8 cellular contexts compared by ENCODE assay signal in the genomic region with DNA sequence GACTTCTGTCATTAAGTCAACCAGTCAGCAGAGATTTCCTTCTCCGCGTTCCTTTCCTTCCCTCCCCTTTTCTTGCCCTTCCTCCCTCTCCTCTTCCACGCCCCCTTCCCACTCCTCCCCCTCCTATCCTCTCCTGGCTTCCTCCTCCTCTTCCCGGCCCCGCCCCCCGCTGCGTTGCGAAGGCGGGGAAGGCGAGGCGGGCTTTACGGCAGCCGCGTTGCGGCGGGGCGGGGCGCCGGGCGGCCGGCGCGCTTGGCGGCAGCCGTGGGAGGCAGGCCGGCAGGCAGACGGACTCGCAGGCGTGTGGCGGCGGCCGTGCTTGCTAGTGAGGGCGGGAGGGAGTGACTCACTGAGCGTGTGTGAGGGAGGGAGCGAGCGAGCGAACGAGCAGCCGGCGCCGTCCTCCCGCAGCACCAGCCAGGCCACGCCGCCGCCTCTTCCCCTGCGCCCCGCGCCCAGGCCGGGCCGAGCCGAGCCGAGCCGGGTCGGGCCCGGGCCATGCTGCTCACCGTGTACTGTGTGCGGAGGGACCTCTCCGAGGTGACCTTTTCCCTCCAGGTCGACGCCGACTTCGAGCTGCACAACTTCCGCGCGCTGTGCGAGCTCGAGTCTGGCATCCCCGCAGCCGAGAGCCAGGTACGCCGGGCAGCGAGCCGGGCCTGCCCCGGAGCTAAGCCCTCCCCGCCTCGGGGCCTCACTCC. TPM values are rescaled to one million over a fixed set of nuclear protein-coding genes. Genes with fewer than 3 reads are reported as not detected.
DNase-seq lines count a peak whose midpoint lies in the region; ATAC-seq and TF ChIP-seq lines count a peak whose summit lies in the region.

TSS of gene DDI2 (plus strand) at position 286 of the 701 bp plus-strand sequence. CDS start at position 499, 213 bp downstream.

- H3K79me2 ChIP-seq in osteoblast (ENCODE audit: insufficient read depth, low read length), result peaks cover 49% of the 10 kb centered on the region

- DNase-seq in GM04504 (ENCODE audit: low read depth) (peak; percentile 97), NCI-H1105 (lab: John Stamatoyannopoulos, UW) (peak; percentile 94), SKM-1 treated with dmso at 0.1 percent for 144 hours (lab: John Stamatoyannopoulos, UW; ENCODE audit: unreplicated experiment) (peak; percentile 94), glutamatergic neuron (peak; percentile 97), osteoblast (ENCODE audit: insufficient read length, low spot score, missing footprints) (peak; percentile 99), testis (peak; percentile 98)

- no peaks in the 10 kb centered on the region for H3K27me3 ChIP-seq in osteoblast (ENCODE audit: insufficient read depth, low read length)
- H3K27me3 ChIP-seq in testis, result no peaks in the 10 kb centered on the region

- peak within 1 kb of the TSS; percentile 97 for H3K4me3 Mint-ChIP-seq in activated naive CD8-positive, alpha-beta T cell
- peak within 1 kb of the TSS; percentile 96 for H3K4me3 Mint-ChIP-seq in glutamatergic neuron (ENCODE audit: unreplicated experiment)

- peak within 1 kb of the TSS; percentile 85 for H3K27ac ChIP-seq in osteoblast (ENCODE audit: low read depth, low read length)
- H3K27ac ChIP-seq in testis, result peak within 1 kb of the TSS; percentile 75 to 92

- H3K4me1 ChIP-seq in osteoblast (ENCODE audit: insufficient read depth, low read length) (peaks cover 28% of the 10 kb centered on the region), testis (peaks cover 18% of the 10 kb centered on the region)

- intact Hi-C loops in testis (cut with DNase I; ENCODE audit: low total_unique reads), result no loop called here

- WGBS in testis, 2 donors, result 1% methylated on average over 23 to 69 of the region's 76 CpGs

- TF ChIP-seq CTCF in glutamatergic neuron (IDR thresholded peaks at IDR 0.05; ENCODE audit: partially characterized antibody, unreplicated experiment) (no peak), osteoblast (IDR thresholded peaks at IDR 0.05; ENCODE audit: extremely low read depth, low read depth, low read length) (no peak), testis (IDR thresholded peaks at IDR 0.05) (no peak)

- peak within 1 kb of the TSS; percentile 94 for H2AFZ ChIP-seq in osteoblast (ENCODE audit: low read length)

- peak; percentile 83 for TF ChIP-seq POLR2A in testis (IDR thresholded peaks at IDR 0.05)

- peaks cover 46% of the 10 kb centered on the region for H3K4me1 Mint-ChIP-seq in activated naive CD8-positive, alpha-beta T cell (ENCODE audit: low read depth)
- H3K4me1 Mint-ChIP-seq in glutamatergic neuron (ENCODE audit: low read depth, unreplicated experiment), result peaks cover 5% of the 10 kb centered on the region

- H3K36me3 ChIP-seq in osteoblast (ENCODE audit: insufficient read depth, low read length), result no peaks in the 10 kb centered on the region
- H3K36me3 ChIP-seq in testis (ENCODE audit: low read depth, missing control alignments), result no peaks in the 10 kb centered on the region

- H3K4me3 ChIP-seq in osteoblast (ENCODE audit: insufficient read depth, low read length), result peak within 1 kb of the TSS; percentile 97
- H3K4me3 ChIP-seq in testis, result peak within 1 kb of the TSS; percentile 76 to 81

- H3K9me3 ChIP-seq in osteoblast (ENCODE audit: low read depth, low read length) (no peaks in the 10 kb centered on the region), testis (no peaks in the 10 kb centered on the region)

- H4K20me1 ChIP-seq in osteoblast (ENCODE audit: insufficient read depth, low read length), result peaks cover 22% of the 10 kb centered on the region

- H3K36me3 Mint-ChIP-seq in activated naive CD8-positive, alpha-beta T cell, result no peaks in the 10 kb centered on the region
- H3K36me3 Mint-ChIP-seq in glutamatergic neuron (ENCODE audit: unreplicated experiment), result no peaks in the 10 kb centered on the region

- H3K9me3 Mint-ChIP-seq in activated naive CD8-positive, alpha-beta T cell (ENCODE audit: low read depth), result no peaks in the 10 kb centered on the region
- H3K9me3 Mint-ChIP-seq in glutamatergic neuron (ENCODE audit: unreplicated experiment), result peaks cover 6% of the 10 kb centered on the region

- H3K27ac Mint-ChIP-seq in activated naive CD8-positive, alpha-beta T cell, result peak within 1 kb of the TSS; percentile 96
- peak within 1 kb of the TSS; percentile 94 for H3K27ac Mint-ChIP-seq in glutamatergic neuron (ENCODE audit: unreplicated experiment)

- no peaks in the 10 kb centered on the region for H3K27me3 Mint-ChIP-seq in activated naive CD8-positive, alpha-beta T cell
- peaks cover 4% of the 10 kb centered on the region for H3K27me3 Mint-ChIP-seq in glutamatergic neuron (ENCODE audit: unreplicated experiment)

- peak; percentile 79 for ATAC-seq in HG02610 (IDR thresholded peaks at IDR 0.05; ENCODE audit: unreplicated experiment)

- peak within 1 kb of the TSS; percentile 98 for H3K4me2 ChIP-seq in osteoblast (ENCODE audit: insufficient read depth, low read length)

RNA-seq across cellular contexts. Expression of gene DDI2, which starts in this region (rescaled TPM):
- 29.6 TPM for total RNA-seq in glutamatergic neuron (ENCODE audit: unreplicated experiment)
- 29.3 and 29.5 TPM in 2 replicates for total RNA-seq in osteoblast
- 10 to 100 TPM; 45.2 to 54.2 TPM for total RNA-seq in testis
- 9.6 TPM for polyA plus RNA-seq in testis (ENCODE audit: insufficient read depth, low read depth, low replicate concordance)

Comparison
In these comparisons a context has a peak if more than half of its experiments do, and no peak if none do; other contexts are left out.
1. Peak in every context shown above with its lines: DNase-seq, ATAC-seq, H3K4me3 ChIP-seq and H3K27ac ChIP-seq.